In genomic region chr3:18393906-18394305, GRCh38 we compare ENCODE assay signal across 1 cellular context.
A peak's percentile ranks its signal among the peaks of the same experiment; 100 is the strongest.
TF ChIP-seq lines count a peak whose summit lies in the region.

No MANE protein-coding gene starts in this region.

TF ChIP-seq in K562, 482 proteins besides CTCF, POLR2A, EP300 and RAD21:
- TF ChIP-seq TEAD4 (IDR thresholded peaks at IDR 0.05; ENCODE audit: low read length): no peak
- no peak for TF ChIP-seq TEAD4 (CRISPR knock-in tag; IDR thresholded peaks at IDR 0.05; ENCODE audit: borderline replicate concordance)
- TF ChIP-seq, protein P1, sequence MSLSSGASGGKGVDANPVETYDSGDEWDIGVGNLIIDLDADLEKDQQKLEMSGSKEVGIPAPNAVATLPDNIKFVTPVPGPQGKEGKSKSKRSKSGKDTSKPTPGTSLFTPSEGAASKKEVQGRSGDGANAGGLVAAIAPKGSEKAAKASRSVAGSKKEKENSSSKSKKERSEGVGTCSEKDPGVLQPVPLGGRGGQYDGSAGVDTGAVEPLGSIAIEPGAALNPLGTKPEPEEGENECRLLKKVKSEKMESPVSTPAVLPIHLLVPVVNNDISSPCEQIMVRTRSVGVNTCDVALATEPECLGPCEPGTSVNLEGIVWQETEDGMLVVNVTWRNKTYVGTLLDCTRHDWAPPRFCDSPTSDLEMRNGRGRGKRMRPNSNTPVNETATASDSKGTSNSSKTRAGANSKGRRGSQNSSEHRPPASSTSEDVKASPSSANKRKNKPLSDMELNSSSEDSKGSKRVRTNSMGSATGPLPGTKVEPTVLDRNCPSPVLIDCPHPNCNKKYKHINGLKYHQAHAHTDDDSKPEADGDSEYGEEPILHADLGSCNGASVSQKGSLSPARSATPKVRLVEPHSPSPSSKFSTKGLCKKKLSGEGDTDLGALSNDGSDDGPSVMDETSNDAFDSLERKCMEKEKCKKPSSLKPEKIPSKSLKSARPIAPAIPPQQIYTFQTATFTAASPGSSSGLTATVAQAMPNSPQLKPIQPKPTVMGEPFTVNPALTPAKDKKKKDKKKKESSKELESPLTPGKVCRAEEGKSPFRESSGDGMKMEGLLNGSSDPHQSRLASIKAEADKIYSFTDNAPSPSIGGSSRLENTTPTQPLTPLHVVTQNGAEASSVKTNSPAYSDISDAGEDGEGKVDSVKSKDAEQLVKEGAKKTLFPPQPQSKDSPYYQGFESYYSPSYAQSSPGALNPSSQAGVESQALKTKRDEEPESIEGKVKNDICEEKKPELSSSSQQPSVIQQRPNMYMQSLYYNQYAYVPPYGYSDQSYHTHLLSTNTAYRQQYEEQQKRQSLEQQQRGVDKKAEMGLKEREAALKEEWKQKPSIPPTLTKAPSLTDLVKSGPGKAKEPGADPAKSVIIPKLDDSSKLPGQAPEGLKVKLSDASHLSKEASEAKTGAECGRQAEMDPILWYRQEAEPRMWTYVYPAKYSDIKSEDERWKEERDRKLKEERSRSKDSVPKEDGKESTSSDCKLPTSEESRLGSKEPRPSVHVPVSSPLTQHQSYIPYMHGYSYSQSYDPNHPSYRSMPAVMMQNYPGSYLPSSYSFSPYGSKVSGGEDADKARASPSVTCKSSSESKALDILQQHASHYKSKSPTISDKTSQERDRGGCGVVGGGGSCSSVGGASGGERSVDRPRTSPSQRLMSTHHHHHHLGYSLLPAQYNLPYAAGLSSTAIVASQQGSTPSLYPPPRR (CRISPR knock-in tag; IDR thresholded peaks at IDR 0.05; ENCODE audit: borderline replicate concordance): no peak
- no peak for TF ChIP-seq MEF2D (tag; conservative IDR thresholded peaks at IDR 0.05; ENCODE audit: low read depth)
- TF ChIP-seq ZNF780A (CRISPR knock-in tag; IDR thresholded peaks at IDR 0.05): no peak
- no peak for TF ChIP-seq ZNF121 (CRISPR knock-in tag; conservative IDR thresholded peaks at IDR 0.05)
- no peak for TF ChIP-seq FOXP1 (CRISPR knock-in tag; IDR thresholded peaks at IDR 0.05)
- peak; percentile 15; the same call in 1 of the 2 replicates for TF ChIP-seq NFIC (IDR thresholded peaks at IDR 0.05)
